ENCODE assay signal across 9 cellular contexts in genomic region chr20:52150440-52151258, GRCh38. TPM values are rescaled to one million over a fixed set of nuclear protein-coding genes. Genes with fewer than 3 reads are reported as not detected.
A peak's percentile ranks its signal among the peaks of the same experiment; 100 is the strongest.
DNase-seq lines count a peak whose midpoint lies in the region; ATAC-seq, FAIRE-seq and TF ChIP-seq lines count a peak whose summit lies in the region.
"Had no signal": no experiment of that assay in that cellular context is flagged by ENCODE, and none has a peak within 500 bp of the region (broad histone marks: within the 10 kb centered on the region; RNA-seq: fewer than 3 reads in every experiment).

No MANE protein-coding gene starts in this region.

- intact Hi-C loops in activated CD4-positive, alpha-beta T cell treated with anti-CD3 and anti-CD28 coated beads for 36 hours (cut with DNase I, micrococcal nuclease), result loop anchor here (1.0 kb wide), 1 partner anchor 22 kb away; no protein-coding TSS in a partner anchor
- intact Hi-C loops in HCT116 (cut with micrococcal nuclease), result no loop called here
- intact Hi-C loops in GM12878 (cut with micrococcal nuclease; ENCODE audit: unreplicated experiment), result loop anchor here (1.0 to 2.0 kb wide), 2 partner anchors 22 to 511 kb away; no protein-coding TSS in a partner anchor
- intact Hi-C loops in kidney (cut with DNase I), result no loop called here
- intact Hi-C loops in transverse colon (cut with DNase I; ENCODE audit: low total_unique reads), result no loop called here

- no peak overlapping the region for H3K27ac Mint-ChIP-seq in activated CD4-positive, alpha-beta T cell treated with anti-CD3 and anti-CD28 coated beads for 36 hours
- no peak overlapping the region for H3K27ac Mint-ChIP-seq in activated naive CD8-positive, alpha-beta T cell treated with anti-CD3 and anti-CD28 coated beads, Interleukin-2, amount 50 U/mL, for 24 hours
- H3K27ac Mint-ChIP-seq: activated naive CD8-positive, alpha-beta T cell had no signal

- TF ChIP-seq EP300 in GM12878 (IDR thresholded peaks at IDR 0.05; ENCODE audit: borderline replicate concordance in 1 of 2, control insufficient read depth in 1 of 2, low read depth in 2 of 2, low read length in 2 of 2) (no peak), transverse colon (IDR thresholded peaks at IDR 0.05; ENCODE audit: low read depth) (no peak)

- peak; percentile 53 for ATAC-seq in activated CD4-positive, alpha-beta T cell treated with anti-CD3 and anti-CD28 coated beads for 36 hours
- ATAC-seq in HCT116 (peak; percentile 81), GM12878 (peak; percentile 78)
- ATAC-seq in activated naive CD8-positive, alpha-beta T cell treated with anti-CD3 and anti-CD28 coated beads, Interleukin-2, amount 50 U/mL, for 24 hours, result no peak

- POLR2A ChIA-PET in activated CD4-positive, alpha-beta T cell treated with anti-CD3 and anti-CD28 coated beads for 36 hours (lab: Charles Lee), result interaction anchor here (0.6 kb wide), 1 partner anchor 254 kb away, joined by 4 read pairs; no protein-coding TSS in a partner anchor
- POLR2A ChIA-PET in HCT116 (lab: Charles Lee) (interaction anchor here (1.1 kb wide), 1 partner anchor 27 kb away, joined by 3 read pairs; no protein-coding TSS in a partner anchor), GM12878 (lab: Charles Lee) (no interaction called here)

- no peaks in the 10 kb centered on the region for H3K9me2 ChIP-seq in HCT116 (ENCODE audit: insufficient read depth)

- no peak for TF ChIP-seq POLR2A in HCT116 (IDR thresholded peaks at IDR 0.05; ENCODE audit: borderline replicate concordance, extremely low read depth, insufficient read depth, insufficient read length)
- TF ChIP-seq POLR2A in GM12878 (IDR thresholded peaks at IDR 0.05; ENCODE audit: low read depth, low read length), result no peak
- no peak for TF ChIP-seq POLR2A in transverse colon (IDR thresholded peaks at IDR 0.05)

- no peaks in the 10 kb centered on the region for H3K79me2 ChIP-seq in HCT116 (ENCODE audit: insufficient read depth, low read length)
- no peaks in the 10 kb centered on the region for H3K79me2 ChIP-seq in GM12878 (ENCODE audit: control insufficient read depth, insufficient read depth, low read length)

- H4K20me1 ChIP-seq in HCT116 (ENCODE audit: insufficient read depth), result no peaks in the 10 kb centered on the region
- no peaks in the 10 kb centered on the region for H4K20me1 ChIP-seq in GM12878 (ENCODE audit: control insufficient read depth, insufficient read depth)

- BruUV-seq in HCT116 (replicated peaks; lab: Mats Ljungman, UMichigan) (no TSS peak), GM12878 (replicated peaks; lab: Mats Ljungman, UMichigan) (no TSS peak)

- no peak overlapping the region for H3K4me3 Mint-ChIP-seq in activated CD4-positive, alpha-beta T cell treated with anti-CD3 and anti-CD28 coated beads for 36 hours
- no peak overlapping the region for H3K4me3 Mint-ChIP-seq in activated naive CD8-positive, alpha-beta T cell treated with anti-CD3 and anti-CD28 coated beads, Interleukin-2, amount 50 U/mL, for 24 hours
- H3K4me3 Mint-ChIP-seq: activated naive CD8-positive, alpha-beta T cell had no signal

- H3K4me3 ChIP-seq in HCT116 (replicated peaks in 1 of 2; ENCODE audit: low read depth in 1 of 2, low read length in 2 of 2), result no peak overlapping the region
- no peak overlapping the region for H3K4me3 ChIP-seq in GM12878
- H3K4me3 ChIP-seq in kidney (ENCODE audit: low read length in 2 of 2), result no peak overlapping the region
- no peak overlapping the region for H3K4me3 ChIP-seq in transverse colon

- H3K27me3 Mint-ChIP-seq in activated CD4-positive, alpha-beta T cell treated with anti-CD3 and anti-CD28 coated beads for 36 hours, result no peaks in the 10 kb centered on the region
- no peaks in the 10 kb centered on the region for H3K27me3 Mint-ChIP-seq in activated naive CD8-positive, alpha-beta T cell treated with anti-CD3 and anti-CD28 coated beads, Interleukin-2, amount 50 U/mL, for 24 hours
- H3K27me3 Mint-ChIP-seq: activated naive CD8-positive, alpha-beta T cell had no signal

- H3K27me3 ChIP-seq in HCT116 (ENCODE audit: insufficient read depth, low read length) (no peaks in the 10 kb centered on the region), GM12878 (replicated peaks in 1 of 2; ENCODE audit: control insufficient read depth in 2 of 2, insufficient read depth in 2 of 2, low read length in 1 of 2) (no peaks in the 10 kb centered on the region), transverse colon (no peaks in the 10 kb centered on the region)

- 50% methylated on average over 2 of the region's 2 CpGs for WGBS in GM12878 (ENCODE audit: insufficient coverage, insufficient replicate concordance, low lambda C conversion rate, missing lambda C conversion rate)
- 60 to 68% methylated on average over 2 of the region's 2 CpGs for WGBS in transverse colon (ENCODE audit: low coverage in 1 of 2), 2 donors

- RAD21 ChIA-PET in HCT116 (lab: Charles Lee; ENCODE audit: low non-redundant PET in 1 of 2, low total read pairs in 2 of 2, uncharacterized antibody in 2 of 2, unreplicated experiment in 2 of 2), result interaction anchor here in 1 of 2 experiments (0.6 kb wide), 1 partner anchor 1163 kb away, joined by 6 read pairs; no protein-coding TSS in a partner anchor
- RAD21 ChIA-PET in GM12878 (lab: Charles Lee; ENCODE audit: unreplicated experiment), result interaction anchor here (0.9 to 1.2 kb wide), 4 partner anchors 22 to 61 kb away, joined by 3 to 6 read pairs (median 4); partner anchors contain the start of gene ZFP64

- no peaks in the 10 kb centered on the region for H3K9me3 Mint-ChIP-seq in activated CD4-positive, alpha-beta T cell treated with anti-CD3 and anti-CD28 coated beads for 36 hours (ENCODE audit: low read depth)
- H3K9me3 Mint-ChIP-seq in activated naive CD8-positive, alpha-beta T cell treated with anti-CD3 and anti-CD28 coated beads, Interleukin-2, amount 50 U/mL, for 24 hours, result no peaks in the 10 kb centered on the region

- H3K27ac ChIP-seq in HCT116 (ENCODE audit: low read depth, low read length) (no peak overlapping the region), GM12878 (ENCODE audit: control insufficient read depth, insufficient read depth) (no peak overlapping the region), kidney (ENCODE audit: low read depth in 2 of 2, low read length in 2 of 2) (no peak overlapping the region), transverse colon (no peak overlapping the region)

- in situ Hi-C loops in GM12878 (cut with MboI), result loop anchor here (25.0 kb wide), 1 partner anchor 738 kb away; no protein-coding TSS in a partner anchor
- in situ Hi-C loops in transverse colon (cut with MboI; ENCODE audit: low pct_ligation_motif_present in 1 of 4, low pct_unique_long_range_greater_than_20kb in 1 of 4, low sequenced_read_pairs in 3 of 4), result no loop called here

- DNase-seq in activated CD4-positive, alpha-beta T cell treated with anti-CD3 and anti-CD28 coated beads for 36 hours, result peak; percentile 33
- no peak for DNase-seq in activated CD4-positive, alpha-beta T cell treated with anti-CD3 and anti-CD28 coated beads, Interleukin-2, amount 50 U/mL, for 4 hours
- DNase-seq in HCT116 (ENCODE audit: low read depth, low spot score) (peak; percentile 33), NCI-H446 (lab: John Stamatoyannopoulos, UW) (peak; percentile 21 to 50), GM12878 (ENCODE audit: low read depth, low spot score) (peak; percentile 24), kidney (no peak), transverse colon (no peak)
- DNase-seq in activated naive CD8-positive, alpha-beta T cell treated with anti-CD3 and anti-CD28 coated beads, Interleukin-2, amount 50 U/mL, for 24 hours, result no peak

- TF ChIP-seq CTCF in HCT116 (IDR thresholded peaks at IDR 0.05 in 2 of 3, conservative IDR thresholded peaks at IDR 0.05 in 1 of 3; ENCODE audit: borderline replicate concordance in 1 of 3, insufficient read depth in 1 of 3, low read depth in 2 of 3, low read length in 2 of 3) (peak; percentile 40 to 84 (median 76); a peak in 5 of 6 replicates), GM12878 (IDR thresholded peaks at IDR 0.05 in 2 of 3, conservative IDR thresholded peaks at IDR 0.05 in 1 of 3; ENCODE audit: control insufficient read depth in 2 of 3, extremely low read depth in 1 of 3, insufficient read depth in 1 of 3, low read depth in 3 of 3, low read length in 3 of 3) (peak; percentile 74 to 82 (median 76)), kidney (IDR thresholded peaks at IDR 0.05; ENCODE audit: borderline replicate concordance, extremely low read depth, insufficient read depth) (peak; percentile 52), transverse colon (IDR thresholded peaks at IDR 0.05) (peak; percentile 57 to 79 (median 72))

- H3K36me3 ChIP-seq in HCT116 (ENCODE audit: control insufficient read depth in 1 of 2, insufficient read depth in 2 of 2, low read length in 2 of 2), result peaks cover 0 to 2% of the 10 kb centered on the region in 2 experiments; a peak in 1 of 4 replicates
- H3K36me3 ChIP-seq in GM12878 (ENCODE audit: control insufficient read depth in 2 of 2, insufficient read depth in 2 of 2, low read length in 1 of 2), result peaks cover 0 to 8% of the 10 kb centered on the region in 2 experiments; a peak in 3 of 4 replicates
- H3K36me3 ChIP-seq in kidney (ENCODE audit: control insufficient read depth in 1 of 2, insufficient read depth in 2 of 2, low read length in 2 of 2), result peaks cover 0 to 5% of the 10 kb centered on the region in 2 donors
- peaks cover 0 to 10% (median 0%) of the 10 kb centered on the region in 4 donors for H3K36me3 ChIP-seq in transverse colon

- H3K9me3 ChIP-seq in HCT116 (ENCODE audit: control insufficient read depth in 1 of 2, insufficient read depth in 1 of 2, low read depth in 1 of 2, low read length in 2 of 2), result no peaks in the 10 kb centered on the region
- H3K9me3 ChIP-seq in GM12878 (replicated peaks; ENCODE audit: control insufficient read depth, insufficient read depth, low read length), result no peaks in the 10 kb centered on the region
- H3K9me3 ChIP-seq in kidney (ENCODE audit: control insufficient read depth in 1 of 2, low read length in 2 of 2), result no peaks in the 10 kb centered on the region
- no peaks in the 10 kb centered on the region for H3K9me3 ChIP-seq in transverse colon

- H2AFZ ChIP-seq in HCT116 (ENCODE audit: low read depth, low read length, poor library complexity, severe bottlenecking) (no peak overlapping the region), GM12878 (ENCODE audit: control insufficient read depth, low read depth, low read length) (no peak overlapping the region)

- TF ChIP-seq RAD21 in HCT116 (IDR thresholded peaks at IDR 0.05; ENCODE audit: low read depth) (peak; percentile 56), GM12878 (IDR thresholded peaks at IDR 0.05; ENCODE audit: insufficient read depth, low read depth, low read length) (peak; percentile 71)

- FAIRE-seq in GM12878 (lab: Jason Lieb, UNC) (peak; percentile 79), kidney (lab: Jason Lieb, UNC) (peak; percentile 19)

- no peak overlapping the region for H3K9ac ChIP-seq in HCT116 (ENCODE audit: low read length)
- no peak overlapping the region for H3K9ac ChIP-seq in GM12878 (ENCODE audit: control insufficient read depth, insufficient read depth, low read length)
- no peak overlapping the region for H3K9ac ChIP-seq in kidney (ENCODE audit: low read length in 2 of 2)

- SMC1A ChIA-PET in GM12878 (lab: Charles Lee; ENCODE audit: uncharacterized antibody, unreplicated experiment), result interaction anchor here (0.6 to 1.1 kb wide), 5 partner anchors 22 to 73 kb away, joined by 3 to 7 read pairs (median 3); no protein-coding TSS in a partner anchor

- CTCF ChIA-PET in activated CD4-positive, alpha-beta T cell treated with anti-CD3 and anti-CD28 coated beads for 36 hours (lab: Charles Lee), result interaction anchor here (0.6 to 1.4 kb wide), 7 partner anchors 16 to 1163 kb away, joined by 3 to 9 read pairs (median 3); no protein-coding TSS in a partner anchor
- CTCF ChIA-PET in HCT116 (lab: Charles Lee), result interaction anchor here (0.9 to 1.7 kb wide), 8 partner anchors 9 to 35 kb away, joined by 3 to 13 read pairs (median 4); no protein-coding TSS in a partner anchor
- CTCF ChIA-PET in GM12878 (lab: Yijun Ruan, JAX), result interaction anchor here (0.6 to 3.6 kb wide), 19 partner anchors 10 to 471 kb away, joined by 3 to 35 read pairs (median 3); no protein-coding TSS in a partner anchor

- H3K4me1 ChIP-seq in HCT116 (ENCODE audit: control insufficient read depth in 1 of 2, insufficient read depth in 2 of 2, low read length in 2 of 2) (no peaks in the 10 kb centered on the region), GM12878 (ENCODE audit: control insufficient read depth, insufficient read depth, low read length) (no peaks in the 10 kb centered on the region), kidney (ENCODE audit: control insufficient read depth in 1 of 2, insufficient read depth in 1 of 2, low read depth in 1 of 2, low read length in 2 of 2) (no peaks in the 10 kb centered on the region), transverse colon (no peaks in the 10 kb centered on the region)

- H3K4me1 Mint-ChIP-seq in activated CD4-positive, alpha-beta T cell treated with anti-CD3 and anti-CD28 coated beads for 36 hours, result no peaks in the 10 kb centered on the region
- peaks cover 2% of the 10 kb centered on the region for H3K4me1 Mint-ChIP-seq in activated naive CD8-positive, alpha-beta T cell treated with anti-CD3 and anti-CD28 coated beads, Interleukin-2, amount 50 U/mL, for 24 hours

- H3K4me2 ChIP-seq in HCT116 (ENCODE audit: low read length), result no peak overlapping the region
- H3K4me2 ChIP-seq in GM12878 (ENCODE audit: control insufficient read depth, insufficient read depth), result no peak overlapping the region

- H3K36me3 Mint-ChIP-seq in activated CD4-positive, alpha-beta T cell treated with anti-CD3 and anti-CD28 coated beads for 36 hours (ENCODE audit: low read depth), result peaks cover 16% of the 10 kb centered on the region
- peaks cover 11% of the 10 kb centered on the region for H3K36me3 Mint-ChIP-seq in activated naive CD8-positive, alpha-beta T cell treated with anti-CD3 and anti-CD28 coated beads, Interleukin-2, amount 50 U/mL, for 24 hours (ENCODE audit: low read depth)

RNA-seq across cellular contexts. Expression of gene ZFP64, which starts 40.9 kb away (rescaled TPM):
- 10 to 100 TPM; 12.2 to 16.5 TPM for total RNA-seq in activated CD4-positive, alpha-beta T cell treated with anti-CD3 and anti-CD28 coated beads for 36 hours
- 16.0 TPM for total RNA-seq in HCT116 (2021; ENCODE audit: unreplicated experiment)
- 15.8 and 19.7 TPM in 2 replicates for polyA plus RNA-seq in HCT116 (2012)
- total RNA-seq in GM12878 (2013; cell fraction: nucleolus; rRNA removed), result 32.2 and 34.9 TPM in 2 replicates
- total RNA-seq in GM12878 (2014; rRNA removed), result 10.6 and 12.3 TPM in 2 replicates
- total RNA-seq in GM12878 (2014; rRNA removed; fragmentation: Illumina TruSeq; extraction: Trizol), result 7.2 TPM in 2 replicates
- total RNA-seq in GM12878 (2021), result 12.5 and 14.4 TPM in 2 replicates
- polyA plus RNA-seq in GM12878 (2011; ENCODE audit: low read depth), result 4.2 TPM
- 12.5 and 21.8 TPM in 2 replicates for polyA plus RNA-seq in GM12878 (2011; rRNA removed)
- 19.0 and 20.8 TPM in 2 replicates for polyA plus RNA-seq in GM12878 (2011; cell fraction: cytosol; rRNA removed)
- polyA plus RNA-seq in GM12878 (2011; cell fraction: nucleus; rRNA removed), result 10.5 and 14.0 TPM in 2 replicates
- polyA plus RNA-seq in GM12878 (2012), result 9.5 and 10.9 TPM in 2 replicates
- 11.3 and 14.8 TPM in 2 replicates for polyA plus RNA-seq in GM12878 (2014; fragmentation: Illumina TruSeq; extraction: Trizol)
- 1 to 10 TPM; 2.3 to 3.3 TPM for polyA plus RNA-seq in GM12878 (2014; fragmentation: Nextera tagmentation; extraction: Ambion mirVana)
- polyA plus RNA-seq in GM12878 (2014; rRNA removed), result 12.5 and 14.5 TPM in 2 replicates
- polyA plus RNA-seq in GM12878 (2016; fragmentation: Nextera tagmentation; extraction: Ambion mirVana), result 10 to 100 TPM; 11.0 to 15.5 TPM
- 24.3 and 33.7 TPM in 2 replicates for polyA minus RNA-seq in GM12878 (2011; rRNA and poly(A)+ RNA removed)
- polyA minus RNA-seq in GM12878 (2011; cell fraction: cytosol; rRNA and poly(A)+ RNA removed), result 9.3 and 11.1 TPM in 2 replicates
- 8.7 and 18.8 TPM in 2 replicates for polyA minus RNA-seq in GM12878 (2011; cell fraction: nucleus; rRNA and poly(A)+ RNA removed)
- total RNA-seq in kidney, result 14.6 TPM
- 7.1 TPM for polyA plus RNA-seq in kidney (ENCODE audit: insufficient read depth, low read depth, low replicate concordance)
- total RNA-seq in transverse colon, result 10 to 100 TPM; 18.2 to 88.6 (median 22.7) TPM

Comparison
In these comparisons a context has a peak if more than half of its experiments do, and no peak if none do; other contexts are left out.
1. DNase-seq: peak in activated CD4-positive, alpha-beta T cell treated with anti-CD3 and anti-CD28 coated beads for 36 hours (single experiment), HCT116 (single experiment), NCI-H446 (2 of 2) and GM12878 (single experiment); none in activated CD4-positive, alpha-beta T cell treated with anti-CD3 and anti-CD28 coated beads, Interleukin-2, amount 50 U/mL, for 4 hours (0 of 2), kidney (single experiment), transverse colon (single experiment) and activated naive CD8-positive, alpha-beta T cell treated with anti-CD3 and anti-CD28 coated beads, Interleukin-2, amount 50 U/mL, for 24 hours (single experiment).
2. intact Hi-C loops: an anchor here in activated CD4-positive, alpha-beta T cell treated with anti-CD3 and anti-CD28 coated beads for 36 hours (1.0 kb wide) and GM12878 (1.0 to 2.0 kb wide); none called in HCT116, kidney and transverse colon.
3. Peak in every context shown above with its lines, with median percentiles within 50 percentile points of each other: CTCF ChIP-seq.